In genomic region chr6:75933387-75933975, GRCh38 we compare ENCODE assay signal across 15 cellular contexts.
"Had no signal": no experiment of that assay in that cellular context is flagged by ENCODE, and none has a peak within 500 bp of the region (broad histone marks: within the 10 kb centered on the region; RNA-seq: fewer than 3 reads in every experiment).

No MANE protein-coding gene starts in this region.

- H3K4me1 ChIP-seq: parathyroid adenoma, thyroid gland had no signal

- ATAC-seq: activated CD4-positive, alpha-beta T cell treated with anti-CD3 and anti-CD28 coated beads for 36 hours; left colon; T-cell had no signal

- H3K36me3 ChIP-seq: brain microvascular endothelial cell, esophagus muscularis mucosa, thyroid gland had no signal

- H3K27ac ChIP-seq: brain microvascular endothelial cell, dorsolateral prefrontal cortex, esophagus muscularis mucosa, parathyroid adenoma, thyroid gland had no signal

- H3K79me2 ChIP-seq: parathyroid adenoma had no signal

- DNase-seq: activated CD4-positive, alpha-beta memory T cell treated with anti-CD3 and anti-CD28 coated beads, Interleukin-2, amount 10 ng/mL, durations not matched to agents 7 days and 5 days; activated CD4-positive, alpha-beta T cell treated with anti-CD3 and anti-CD28 coated beads for 36 hours; activated gamma-delta T cell treated with Interleukin-2 at 50 U/mL for 16 hours; activated naive CD8-positive, alpha-beta T cell treated with anti-CD3 and anti-CD28 coated beads for 36 hours; activated T-cell treated with anti-CD3 and anti-CD28 coated beads, Interleukin-2, amount 50 U/mL, for 48 hours; brain microvascular endothelial cell; dorsolateral prefrontal cortex; left colon; small intestine; T-cell; T1000 had no signal

- H3K9me3 ChIP-seq: esophagus muscularis mucosa, thyroid gland had no signal

- H3K27me3 ChIP-seq: brain microvascular endothelial cell, dorsolateral prefrontal cortex, esophagus muscularis mucosa, thyroid gland had no signal

- H3K4me3 ChIP-seq: esophagus muscularis mucosa, thyroid gland had no signal

- H3K9ac ChIP-seq: parathyroid adenoma had no signal

- FAIRE-seq: endometrium, small intestine had no signal
